Comparison of ENCODE assay signal across 21 cellular contexts in genomic region chr2:8486141-8486540, GRCh38.
DNase-seq lines count a peak whose midpoint lies in the region; ATAC-seq, FAIRE-seq and TF ChIP-seq lines count a peak whose summit lies in the region.
"Had no signal": no experiment of that assay in that cellular context is flagged by ENCODE, and none has a peak within 500 bp of the region (broad histone marks: within the 10 kb centered on the region; RNA-seq: fewer than 3 reads in every experiment).

No MANE protein-coding gene starts in this region.

- peak overlapping the region; percentile 73 for H3K4me3 Mint-ChIP-seq in stimulated activated naive CD8-positive, alpha-beta T cell treated with anti-CD3 and anti-CD28 coated beads, Interleukin-15, Interleukin-2, amounts not matched to agents 100 ng/mL and 50 ng/mL, for 24 hours
- H3K4me3 Mint-ChIP-seq: neural crest cell had no signal

- TF ChIP-seq EP300 in GM12878 (IDR thresholded peaks at IDR 0.05; ENCODE audit: borderline replicate concordance in 1 of 2, control insufficient read depth in 1 of 2, low read depth in 2 of 2, low read length in 2 of 2) = no peak

- H3K36me3 Mint-ChIP-seq in stimulated activated naive CD8-positive, alpha-beta T cell treated with anti-CD3 and anti-CD28 coated beads, Interleukin-15, Interleukin-2, amounts not matched to agents 100 ng/mL and 50 ng/mL, for 24 hours (ENCODE audit: low read depth) = peaks cover 7% of the 10 kb centered on the region

- no peak for FAIRE-seq in GM12878 (lab: Jason Lieb, UNC)
- FAIRE-seq: H1, RCC 7860 had no signal

- intact Hi-C loops in GM12878 (cut with micrococcal nuclease; ENCODE audit: unreplicated experiment) = loop anchor here (2.0 to 10.0 kb wide), 6 partner anchors 15 to 969 kb away; no protein-coding TSS in a partner anchor

- H2AFZ ChIP-seq in OCI-LY3 (ENCODE audit: low read depth, low read length) = no peak overlapping the region
- H2AFZ ChIP-seq in GM12878 (ENCODE audit: control insufficient read depth, low read depth, low read length) = no peak overlapping the region

- TF ChIP-seq CTCF in OCI-LY3 (IDR thresholded peaks at IDR 0.05; ENCODE audit: low read depth, low read length) (no peak), GM12878 (IDR thresholded peaks at IDR 0.05 in 2 of 3, conservative IDR thresholded peaks at IDR 0.05 in 1 of 3; ENCODE audit: control insufficient read depth in 2 of 3, extremely low read depth in 1 of 3, insufficient read depth in 1 of 3, low read depth in 3 of 3, low read length in 3 of 3) (no peak)

- DNase-seq in stimulated activated naive CD8-positive, alpha-beta T cell treated with anti-CD3 and anti-CD28 coated beads, Interleukin-15, Interleukin-2, amounts not matched to agents 100 U/mL and 50 U/mL, for 24 hours = no peak
- DNase-seq in GM12878 (ENCODE audit: low read depth, low spot score) (no peak), AG08396 (ENCODE audit: low spot score) (no peak), SW 1271 (lab: John Stamatoyannopoulos, UW) (no peak)
- DNase-seq: GDM1; mucosa of descending colon; NCI-H1694; NCI-H2171; NCI-H524 treated with DMSO at 0.1 percent for 48 hours; right cardiac atrium; SJCRH30; spleen; stimulated activated CD4-positive, alpha-beta T cell treated with anti-CD3 and anti-CD28 coated beads, Interleukin-4, amount 100 ng/mL, for 24 hours; stimulated activated naive CD4-positive, alpha-beta T cell had no signal

- H3K27me3 ChIP-seq in OCI-LY3 (ENCODE audit: low read depth, low read length) (no peaks in the 10 kb centered on the region), GM12878 (replicated peaks in 1 of 2; ENCODE audit: control insufficient read depth in 2 of 2, insufficient read depth in 2 of 2, low read length in 1 of 2) (no peaks in the 10 kb centered on the region)

- H3K36me3 ChIP-seq in OCI-LY3 (replicated peaks; ENCODE audit: low read depth, low read length) = peaks cover 17% of the 10 kb centered on the region
- no peaks in the 10 kb centered on the region; a peak in 1 of 4 replicates for H3K36me3 ChIP-seq in GM12878 (ENCODE audit: control insufficient read depth in 2 of 2, insufficient read depth in 2 of 2, low read length in 1 of 2)
- H3K36me3 ChIP-seq: SJCRH30, spleen had no signal

- H3K27ac Mint-ChIP-seq in stimulated activated naive CD8-positive, alpha-beta T cell treated with anti-CD3 and anti-CD28 coated beads, Interleukin-15, Interleukin-2, amounts not matched to agents 100 ng/mL and 50 ng/mL, for 24 hours = peak overlapping the region; percentile 50

- BruUV-seq in GM12878 (replicated peaks; lab: Mats Ljungman, UMichigan) = no TSS peak

- TF ChIP-seq RAD21 in GM12878 (IDR thresholded peaks at IDR 0.05; ENCODE audit: insufficient read depth, low read depth, low read length) = no peak

- SMC1A ChIA-PET in GM12878 (lab: Charles Lee; ENCODE audit: uncharacterized antibody, unreplicated experiment) = interaction anchor here (0.7 to 8.2 kb wide), 11 partner anchors 8 to 196 kb away, joined by 3 to 121 read pairs (median 12); partner anchors contain the start of gene ID2

- in situ Hi-C loops in GM12878 (cut with MboI) = no loop called here

- H3K79me2 ChIP-seq in OCI-LY3 (ENCODE audit: low read length) = peaks cover 20% of the 10 kb centered on the region
- H3K79me2 ChIP-seq in GM12878 (ENCODE audit: control insufficient read depth, insufficient read depth, low read length) = peaks cover 34% of the 10 kb centered on the region

- TF ChIP-seq POLR2A in GM12878 (IDR thresholded peaks at IDR 0.05; ENCODE audit: low read depth, low read length) = no peak

- H3K4me1 Mint-ChIP-seq in stimulated activated naive CD8-positive, alpha-beta T cell treated with anti-CD3 and anti-CD28 coated beads, Interleukin-15, Interleukin-2, amounts not matched to agents 100 ng/mL and 50 ng/mL, for 24 hours (ENCODE audit: low read depth) = peaks cover 92% of the 10 kb centered on the region

- peak overlapping the region; percentile 2; the same call in 1 of the 2 replicates for H3K4me3 ChIP-seq in OCI-LY3 (ENCODE audit: low read length)
- H3K4me3 ChIP-seq in GM12878 = peak overlapping the region; percentile 54
- H3K4me3 ChIP-seq: lung, mucosa of descending colon, SJCRH30 had no signal

- WGBS in GM12878 (ENCODE audit: insufficient coverage, insufficient replicate concordance, low lambda C conversion rate, missing lambda C conversion rate) = 49% methylated on average over 4 of the region's 4 CpGs

- POLR2A ChIA-PET in GM12878 (lab: Charles Lee) = interaction anchor here (0.7 to 6.2 kb wide), 7 partner anchors 7 to 196 kb away, joined by 4 to 46 read pairs (median 18); partner anchors contain the start of gene ID2

- H3K27ac ChIP-seq in OCI-LY3 (ENCODE audit: low read length) = peak overlapping the region; percentile 95
- peak overlapping the region; percentile 80 for H3K27ac ChIP-seq in GM12878 (ENCODE audit: control insufficient read depth, insufficient read depth)
- H3K27ac ChIP-seq: SJCRH30 had no signal

- peaks cover 4% of the 10 kb centered on the region for H3K9me3 Mint-ChIP-seq in stimulated activated naive CD8-positive, alpha-beta T cell treated with anti-CD3 and anti-CD28 coated beads, Interleukin-15, Interleukin-2, amounts not matched to agents 100 ng/mL and 50 ng/mL, for 24 hours
- H3K9me3 Mint-ChIP-seq: neural crest cell had no signal

- H3K9ac ChIP-seq in OCI-LY3 (ENCODE audit: low read length) (peak overlapping the region; percentile 16; the same call in 1 of the 2 replicates), GM12878 (ENCODE audit: control insufficient read depth, insufficient read depth, low read length) (no peak overlapping the region; the same call in 1 of the 2 replicates)

- H3K4me1 ChIP-seq in OCI-LY3 (ENCODE audit: low read length) (peaks cover 84% of the 10 kb centered on the region), GM12878 (ENCODE audit: control insufficient read depth, insufficient read depth, low read length) (peaks cover 36% of the 10 kb centered on the region)
- H3K4me1 ChIP-seq: SJCRH30 had no signal

- H3K4me2 ChIP-seq in OCI-LY3 (ENCODE audit: low read length) (peak overlapping the region; percentile 35), GM12878 (ENCODE audit: control insufficient read depth, insufficient read depth) (peak overlapping the region; percentile 71)

- ATAC-seq in stimulated activated naive CD8-positive, alpha-beta T cell treated with anti-CD3 and anti-CD28 coated beads, Interleukin-15, Interleukin-2, amounts not matched to agents 100 U/mL and 50 U/mL, for 24 hours = no peak
- ATAC-seq in GM12878 (peak; percentile 11), HG02970 (IDR thresholded peaks at IDR 0.05; ENCODE audit: low FRiP score, unreplicated experiment) (no peak)
- ATAC-seq: mucosa of descending colon, right cardiac atrium had no signal

- H4K20me1 ChIP-seq in OCI-LY3 (ENCODE audit: insufficient read depth, low read length) = no peaks in the 10 kb centered on the region
- H4K20me1 ChIP-seq in GM12878 (ENCODE audit: control insufficient read depth, insufficient read depth) = no peaks in the 10 kb centered on the region

- CTCF ChIA-PET in GM12878 (lab: Yijun Ruan, JAX) = interaction anchor here (0.9 to 1.2 kb wide), 3 partner anchors 40 to 78 kb away, joined by 3 to 4 read pairs (median 3); no protein-coding TSS in a partner anchor

- RAD21 ChIA-PET in GM12878 (lab: Charles Lee; ENCODE audit: unreplicated experiment) = interaction anchor here (0.7 to 5.7 kb wide), 15 partner anchors 8 to 195 kb away, joined by 3 to 66 read pairs (median 17); partner anchors contain the start of gene ID2

- H3K9me3 ChIP-seq in OCI-LY3 (ENCODE audit: insufficient read depth, low read length) (no peaks in the 10 kb centered on the region), GM12878 (replicated peaks; ENCODE audit: control insufficient read depth, insufficient read depth, low read length) (no peaks in the 10 kb centered on the region)
- H3K9me3 ChIP-seq: mucosa of descending colon, SJCRH30, spleen had no signal

- no peaks in the 10 kb centered on the region for H3K27me3 Mint-ChIP-seq in stimulated activated naive CD8-positive, alpha-beta T cell treated with anti-CD3 and anti-CD28 coated beads, Interleukin-15, Interleukin-2, amounts not matched to agents 100 ng/mL and 50 ng/mL, for 24 hours

TF ChIP-seq in GM12878, 131 proteins besides CTCF, POLR2A, EP300 and RAD21 (continues in another document):
- TF ChIP-seq IKZF2 (IDR thresholded peaks at IDR 0.05) (peak; percentile 31 to 43; a peak in 1 of 4 replicates), BHLHE40 (IDR thresholded peaks at IDR 0.05; ENCODE audit: borderline replicate concordance in 1 of 2, low read depth in 2 of 2, low read length in 1 of 2) (peak in 1 of 2 experiments; percentile 4; a peak in 1 of 4 replicates), ZNF687 (IDR thresholded peaks at IDR 0.05) (0 out of 2 replicates have a peak, but pooled peaks have one; percentile 36), BACH1 (IDR thresholded peaks at IDR 0.05; ENCODE audit: borderline replicate concordance) (no peak), SPI1 (IDR thresholded peaks at IDR 0.05; ENCODE audit: borderline replicate concordance, insufficient read depth, low read depth, low read length) (peak; percentile 8; the same call in 1 of the 2 replicates), IKZF1 (conservative IDR thresholded peaks at IDR 0.05) (0 out of 2 replicates have a peak, but pooled peaks have one; percentile 33)
